In genomic region chr2:38528008-38528442, GRCh38 we compare ENCODE assay signal across 7 cellular contexts.
DNase-seq lines count a peak whose midpoint lies in the region; ATAC-seq and TF ChIP-seq lines count a peak whose summit lies in the region.

No MANE protein-coding gene starts in this region.

- H3K4me3 ChIP-seq in fibroblast of villous mesenchyme (ENCODE audit: low read depth, low read length) (peak overlapping the region; percentile 41), upper lobe of left lung (peak overlapping the region in 3 of 4 donors; percentile 28 to 47 (median 42))

- H3K9me3 Mint-ChIP-seq in activated T-cell treated with anti-CD3 and anti-CD28 coated beads, Interleukin-2, amount 50 U/mL, for 4 hours, result no peaks in the 10 kb centered on the region

- DNase-seq in GM13977 (ENCODE audit: low spot score), result no peak
- peak; percentile 55 to 89 for DNase-seq in NCI-H446 (lab: John Stamatoyannopoulos, UW)
- peak; percentile 25 for DNase-seq in activated T-cell treated with anti-CD3 and anti-CD28 coated beads, Interleukin-2, amount 50 U/mL, for 4 hours
- peak; percentile 45 for DNase-seq in fibroblast of villous mesenchyme (ENCODE audit: low read depth)
- peak in 36 of 56 donors; percentile 4 to 62 (median 30) for DNase-seq in nucleus accumbens (lab: John Stamatoyannopoulos, UW)
- DNase-seq in upper lobe of left lung, result peak; percentile 23 to 88

- TF ChIP-seq POLR2A in upper lobe of left lung (IDR thresholded peaks at IDR 0.05), result no peak

- peak overlapping the region; percentile 20 for H3K4me3 Mint-ChIP-seq in activated T-cell treated with anti-CD3 and anti-CD28 coated beads, Interleukin-2, amount 50 U/mL, for 4 hours

- peaks cover 0 to 13% (median 5%) of the 10 kb centered on the region in 4 donors for H3K4me1 ChIP-seq in upper lobe of left lung

- no peaks in the 10 kb centered on the region for H3K9me3 ChIP-seq in upper lobe of left lung

- H3K36me3 ChIP-seq in upper lobe of left lung, result no peaks in the 10 kb centered on the region

- H3K27me3 Mint-ChIP-seq in activated T-cell treated with anti-CD3 and anti-CD28 coated beads, Interleukin-2, amount 50 U/mL, for 4 hours (ENCODE audit: low read depth), result peaks cover 26% of the 10 kb centered on the region

- peak overlapping the region in 1 of 4 donors; percentile 49 for H3K27ac ChIP-seq in upper lobe of left lung

- H3K27me3 ChIP-seq in upper lobe of left lung, result peaks cover 0 to 3% (median 0%) of the 10 kb centered on the region in 4 donors

- H3K4me1 Mint-ChIP-seq in activated T-cell treated with anti-CD3 and anti-CD28 coated beads, Interleukin-2, amount 50 U/mL, for 4 hours (ENCODE audit: low read depth), result peaks cover 5% of the 10 kb centered on the region

- no peaks in the 10 kb centered on the region for H3K36me3 Mint-ChIP-seq in activated T-cell treated with anti-CD3 and anti-CD28 coated beads, Interleukin-2, amount 50 U/mL, for 4 hours (ENCODE audit: insufficient read depth)

- in situ Hi-C loops in GM13977 (cut with MboI; ENCODE audit: low pct_unique_long_range_greater_than_20kb, low sequenced_read_pairs, unreplicated experiment), result no loop called here

- WGBS in upper lobe of left lung, 2 donors, result 3 to 5% methylated on average over 9 to 26 of the region's 27 CpGs

- no peak for TF ChIP-seq EP300 in upper lobe of left lung (IDR thresholded peaks at IDR 0.05)

- TF ChIP-seq CTCF in GM13977 (IDR thresholded peaks at IDR 0.05; ENCODE audit: extremely low read depth, insufficient read depth, missing control alignments) (peak; percentile 30), fibroblast of villous mesenchyme (IDR thresholded peaks at IDR 0.05; ENCODE audit: insufficient read depth, low read depth, low read length) (no peak), upper lobe of left lung (IDR thresholded peaks at IDR 0.05) (no peak)

- peak; percentile 75 to 84 for ATAC-seq in activated T-cell treated with anti-CD3 and anti-CD28 coated beads, Interleukin-2, amount 50 U/mL, for 4 hours
- peak in 1 of 2 donors; percentile 78 for ATAC-seq in upper lobe of left lung (ENCODE audit: low FRiP score in 2 of 2)
- no peak for ATAC-seq in HG03432 (IDR thresholded peaks at IDR 0.05; ENCODE audit: unreplicated experiment)
